ENCODE assay signal across 27 cellular contexts in the genomic region with DNA sequence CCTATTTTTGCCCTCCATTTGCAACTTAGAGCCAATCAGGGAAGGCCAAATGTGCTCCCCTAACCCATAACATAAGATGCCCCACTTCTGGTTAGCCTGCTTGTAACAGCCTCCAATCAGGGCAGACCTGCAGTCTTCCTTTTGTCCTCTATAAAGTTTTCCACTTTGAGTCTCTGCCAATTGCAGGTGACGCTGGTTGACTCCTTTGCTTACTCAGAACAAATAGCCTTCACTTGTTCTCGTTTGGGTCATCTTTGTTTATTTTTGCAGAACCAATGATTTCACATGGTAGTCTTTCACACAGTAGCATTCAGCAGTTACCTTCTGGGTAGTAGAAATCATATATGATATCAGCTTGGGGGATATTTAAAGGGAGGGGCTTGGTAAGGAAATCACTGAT.
"Had no signal": no experiment of that assay in that cellular context is flagged by ENCODE, and none has a peak within 500 bp of the region (broad histone marks: within the 10 kb centered on the region; RNA-seq: fewer than 3 reads in every experiment).

No MANE protein-coding gene starts in this region.

- DNase-seq: activated CD4-positive, alpha-beta memory T cell treated with anti-CD3 and anti-CD28 coated beads for 36 hours; activated CD4-positive, alpha-beta T cell treated with anti-CD3 and anti-CD28 coated beads, Interleukin-2, amount 50 U/mL, for 1 hour; activated CD8-positive, alpha-beta memory T cell treated with anti-CD3 and anti-CD28 coated beads, Interleukin-2, amount 50 U/mL, for 4 hours; activated gamma-delta T cell treated with Interleukin-2 at 50 U/mL for 16 hours; activated naive CD4-positive, alpha-beta T cell treated with anti-CD3 and anti-CD28 coated beads for 36 hours; activated T-cell treated with anti-CD3 and anti-CD28 coated beads for 4 hours; activated T-cell treated with anti-CD3 and anti-CD28 coated beads, Interleukin-2, amount 50 U/mL, for 4 hours; adrenal gland; body of pancreas; MG63; MV-4-11; NCI-H1092; NCI-H1436 treated with DMSO at 0.1 percent for 48 hours; NCI-H1694 treated with DMSO at 0.1 percent for 48 hours; NCI-H2029; NCI-H345; NCI-H524 treated with DMSO at 0.1 percent for 48 hours; PC-9; SJCRH30 had no signal

- H2AFZ ChIP-seq: PC-9 had no signal

- H3K27me3 ChIP-seq: body of pancreas, breast epithelium, MG63, SJCRH30 had no signal

- FAIRE-seq: astrocyte, RCC 7860, TTC549 had no signal

- H3K4me2 ChIP-seq: PC-9 had no signal

- H3K9me3 ChIP-seq: adrenal gland, body of pancreas, breast epithelium, MG63, SJCRH30 had no signal

- H3K36me3 ChIP-seq: adrenal gland, breast epithelium, MG63, SJCRH30 had no signal

- H3K4me3 ChIP-seq: adrenal gland, body of pancreas, breast epithelium, MG63, PC-9, SJCRH30, SK-N-MC had no signal

- H3K4me1 ChIP-seq: adrenal gland, body of pancreas, breast epithelium, SJCRH30 had no signal

- H3K27ac ChIP-seq: adrenal gland, body of pancreas, breast epithelium, PC-9, RWPE1, SJCRH30, SK-N-MC had no signal

- ATAC-seq: activated naive CD4-positive, alpha-beta T cell treated with anti-CD3 and anti-CD28 coated beads, Interleukin-2, amount 50 U/mL, for 72 hours; activated T-cell treated with anti-CD3 and anti-CD28 coated beads, Interleukin-2, amount 50 U/mL, for 4 hours; body of pancreas; Right ventricle myocardium inferior had no signal
